In the genomic region with DNA sequence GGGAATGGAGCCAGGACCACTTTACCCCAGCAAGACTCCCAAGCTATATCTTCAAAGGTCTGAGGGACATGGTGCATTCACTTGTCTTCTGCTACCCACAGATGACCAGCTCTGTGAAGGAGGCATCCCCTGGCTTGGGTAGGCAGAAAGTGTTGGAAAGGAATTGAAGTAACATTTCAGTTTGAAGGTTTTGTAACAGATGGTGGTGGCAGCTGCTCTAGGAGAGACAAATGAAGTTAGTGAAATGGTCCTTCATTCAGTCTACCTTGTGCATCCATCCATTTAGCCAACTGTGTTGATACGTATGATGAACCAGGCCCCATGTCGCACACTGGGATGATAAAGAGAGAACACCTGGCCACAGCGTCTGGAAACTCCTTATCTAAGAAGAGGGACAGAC, we compare ENCODE assay signal across 24 cellular contexts.
DNase-seq lines count a peak whose midpoint lies in the region; ATAC-seq, FAIRE-seq and TF ChIP-seq lines count a peak whose summit lies in the region.
"Had no signal": no experiment of that assay in that cellular context is flagged by ENCODE, and none has a peak within 500 bp of the region (broad histone marks: within the 10 kb centered on the region; RNA-seq: fewer than 3 reads in every experiment).

No MANE protein-coding gene starts in this region.

- no peak for TF ChIP-seq RAD21 in K562 (CRISPR knock-in tag; conservative IDR thresholded peaks at IDR 0.05 in 1 of 2, IDR thresholded peaks at IDR 0.05 in 1 of 2)

- H3K36me3 ChIP-seq in K562 (ENCODE audit: control insufficient read depth, insufficient read depth, low read length) = no peaks in the 10 kb centered on the region
- no peaks in the 10 kb centered on the region for H3K36me3 ChIP-seq in tibial nerve
- H3K36me3 ChIP-seq: adrenal gland, ovary, right lobe of liver had no signal

- peaks cover 5 to 22% of the 10 kb centered on the region in 2 donors for H3K36me3 Mint-ChIP-seq in CD14-positive monocyte

- H3K4me1 ChIP-seq in K562 (replicated peaks in 1 of 2; ENCODE audit: control insufficient read depth in 2 of 2, insufficient read depth in 2 of 2, low read length in 2 of 2) = peaks cover 12 to 18% of the 10 kb centered on the region in 2 experiments
- peaks cover 0 to 12% (median 2%) of the 10 kb centered on the region in 4 donors for H3K4me1 ChIP-seq in tibial nerve
- H3K4me1 ChIP-seq: right lobe of liver, testis had no signal

- DNase-seq in CD14-positive monocyte (ENCODE audit: low spot score) (no peak), NCI-H2171 (lab: John Stamatoyannopoulos, UW) (peak; percentile 74), K562 (ENCODE audit: extremely low read depth in 1 of 4, low spot score in 3 of 4) (no peak), myocyte (ENCODE audit: low read depth) (peak; percentile 34), tibial nerve (ENCODE audit: low spot score in 2 of 2) (no peak)
- DNase-seq: activated CD8-positive, alpha-beta memory T cell treated with anti-CD3 and anti-CD28 coated beads, Interleukin-2, amount 50 U/mL, for 48 hours; activated effector memory CD4-positive, alpha-beta T cell treated with Interleukin-2 at 50 U/mL for 16 hours; adrenal gland; DMS53; H7; Kasumi-1; NCI-H1092; NCI-H2107; NCI-H526 treated with DMSO at 0.1 percent for 48 hours; ovary; right lobe of liver; testis had no signal

- H3K9me3 Mint-ChIP-seq in CD14-positive monocyte = peaks cover 0 to 5% (median 0%) of the 10 kb centered on the region in 7 donors
- H3K9me3 Mint-ChIP-seq: T-helper 2 cell treated with Interferon-gamma antibody and Interleukin-4, amounts not matched to agents 5 μg/mL and 100 μg/mL, for 36 hours had no signal

- peak overlapping the region; percentile 86 to 99 (median 93) for H3K27ac Mint-ChIP-seq in CD14-positive monocyte
- H3K27ac Mint-ChIP-seq: T-helper 2 cell treated with Interferon-gamma antibody and Interleukin-4, amounts not matched to agents 5 μg/mL and 100 μg/mL, for 36 hours had no signal

- peaks cover 0 to 3% (median 2%) of the 10 kb centered on the region in 3 donors for H3K27me3 Mint-ChIP-seq in CD14-positive monocyte (ENCODE audit: low read depth in 3 of 3)

- in situ Hi-C loops in K562 (cut with MboI) = no loop called here

- H3K4me3 Mint-ChIP-seq in CD14-positive monocyte = no peak overlapping the region
- H3K4me3 Mint-ChIP-seq: T-helper 2 cell treated with Interferon-gamma antibody and Interleukin-4, amounts not matched to agents 5 μg/mL and 100 μg/mL, for 36 hours had no signal

- H3K27ac ChIP-seq in K562 (ENCODE audit: extremely low read depth, low read depth, low read length) (no peak overlapping the region; the same call in 2 of the 3 replicates), tibial nerve (peak overlapping the region in 1 of 4 donors; percentile 52)
- H3K27ac ChIP-seq: ovary, right lobe of liver, SK-N-MC, testis had no signal

- no TSS peak for BruUV-seq in K562 (replicated peaks; lab: Mats Ljungman, UMichigan)

- H3K9me1 ChIP-seq in K562 (ENCODE audit: control insufficient read depth, insufficient read depth, low read length) = no peaks in the 10 kb centered on the region

- no peak overlapping the region for H3K4me2 ChIP-seq in K562 (ENCODE audit: insufficient read depth, low read length)

- H2AFZ ChIP-seq in K562 (ENCODE audit: low read depth, low read length) = no peak overlapping the region

- intact Hi-C loops in CD14-positive monocyte (cut with micrococcal nuclease) = loop anchor here in 1 of 2 donors (5.0 kb wide), 1 partner anchor 486 kb away; a partner anchor contains a TSS
- intact Hi-C loops in K562 (cut with micrococcal nuclease) = loop anchor here (1.0 kb wide), 1 partner anchor 110 kb away; no protein-coding TSS in a partner anchor

- TF ChIP-seq POLR2A in K562 (conservative IDR thresholded peaks at IDR 0.05) (no peak), tibial nerve (IDR thresholded peaks at IDR 0.05) (no peak)

- no peak for TF ChIP-seq CTCF in CD14-positive monocyte (IDR thresholded peaks at IDR 0.05)
- TF ChIP-seq CTCF in K562 (IDR thresholded peaks at IDR 0.05 in 2 of 3, conservative IDR thresholded peaks at IDR 0.05 in 1 of 3; ENCODE audit: insufficient read depth in 2 of 3, low read depth in 1 of 3, low read length in 3 of 3) = no peak
- no peak for TF ChIP-seq CTCF in tibial nerve (IDR thresholded peaks at IDR 0.05)

- FAIRE-seq in K562 (lab: Jason Lieb, UNC) = no peak
- FAIRE-seq: frontal cortex had no signal

- no peak for ATAC-seq in K562
- ATAC-seq in HG02884 (IDR thresholded peaks at IDR 0.05; ENCODE audit: unreplicated experiment) = no peak
- no peak for ATAC-seq in GM18861 (IDR thresholded peaks at IDR 0.05; ENCODE audit: unreplicated experiment)
- no peak for ATAC-seq in HG03460 (IDR thresholded peaks at IDR 0.05; ENCODE audit: unreplicated experiment)

- 53% methylated on average over 3 of the region's 3 CpGs for WGBS in K562 (ENCODE audit: insufficient coverage, low coverage, missing lambda C conversion rate)
- WGBS in tibial nerve, 2 donors = 95 to 96% methylated on average over 3 of the region's 3 CpGs

- TF ChIP-seq EP300 in K562 (IDR thresholded peaks at IDR 0.05; ENCODE audit: low read length) = no peak
- no peak for TF ChIP-seq EP300 in tibial nerve (IDR thresholded peaks at IDR 0.05)

- H3K9me3 ChIP-seq in K562 (replicated peaks; ENCODE audit: control insufficient read depth, insufficient read depth, low read depth, low read length) (no peaks in the 10 kb centered on the region), tibial nerve (no peaks in the 10 kb centered on the region)
- H3K9me3 ChIP-seq: adrenal gland, ovary, right lobe of liver, testis had no signal

- no peak overlapping the region for H3K9ac ChIP-seq in K562 (ENCODE audit: insufficient read depth in 1 of 2, low read depth in 2 of 2, low read length in 2 of 2)

- CTCF ChIA-PET in K562 (lab: Yijun Ruan, JAX; ENCODE audit: low intra/inter-chr PET ratio) = no interaction called here

- H4K20me1 ChIP-seq in K562 (replicated peaks; ENCODE audit: control insufficient read depth, insufficient read depth, low read length) = no peaks in the 10 kb centered on the region

- H3K79me2 ChIP-seq in K562 (ENCODE audit: control insufficient read depth, insufficient read depth, low read length) = no peaks in the 10 kb centered on the region

- H3K27me3 ChIP-seq in K562 (ENCODE audit: control insufficient read depth in 2 of 2, insufficient read depth in 2 of 2, low read length in 2 of 2) (no peaks in the 10 kb centered on the region), tibial nerve (no peaks in the 10 kb centered on the region)
- H3K27me3 ChIP-seq: adrenal gland, dorsolateral prefrontal cortex, ovary, right lobe of liver, testis had no signal

- POLR2A ChIA-PET in K562 (lab: Yijun Ruan, JAX) = interaction anchor here (0.8 kb wide), 1 partner anchor 65 kb away, joined by 3 read pairs; no protein-coding TSS in a partner anchor

- H3K4me1 Mint-ChIP-seq in CD14-positive monocyte = peaks cover 26% of the 10 kb centered on the region

- H3K4me3 ChIP-seq in K562 (no peak overlapping the region), tibial nerve (no peak overlapping the region)
- H3K4me3 ChIP-seq: adrenal gland, dorsolateral prefrontal cortex, ovary, right lobe of liver, SK-N-MC, testis had no signal

TF ChIP-seq in K562, 482 proteins besides CTCF, POLR2A, EP300 and RAD21:
- no peak for TF ChIP-seq ZEB2 (IDR thresholded peaks at IDR 0.05)
- TF ChIP-seq, protein P1, sequence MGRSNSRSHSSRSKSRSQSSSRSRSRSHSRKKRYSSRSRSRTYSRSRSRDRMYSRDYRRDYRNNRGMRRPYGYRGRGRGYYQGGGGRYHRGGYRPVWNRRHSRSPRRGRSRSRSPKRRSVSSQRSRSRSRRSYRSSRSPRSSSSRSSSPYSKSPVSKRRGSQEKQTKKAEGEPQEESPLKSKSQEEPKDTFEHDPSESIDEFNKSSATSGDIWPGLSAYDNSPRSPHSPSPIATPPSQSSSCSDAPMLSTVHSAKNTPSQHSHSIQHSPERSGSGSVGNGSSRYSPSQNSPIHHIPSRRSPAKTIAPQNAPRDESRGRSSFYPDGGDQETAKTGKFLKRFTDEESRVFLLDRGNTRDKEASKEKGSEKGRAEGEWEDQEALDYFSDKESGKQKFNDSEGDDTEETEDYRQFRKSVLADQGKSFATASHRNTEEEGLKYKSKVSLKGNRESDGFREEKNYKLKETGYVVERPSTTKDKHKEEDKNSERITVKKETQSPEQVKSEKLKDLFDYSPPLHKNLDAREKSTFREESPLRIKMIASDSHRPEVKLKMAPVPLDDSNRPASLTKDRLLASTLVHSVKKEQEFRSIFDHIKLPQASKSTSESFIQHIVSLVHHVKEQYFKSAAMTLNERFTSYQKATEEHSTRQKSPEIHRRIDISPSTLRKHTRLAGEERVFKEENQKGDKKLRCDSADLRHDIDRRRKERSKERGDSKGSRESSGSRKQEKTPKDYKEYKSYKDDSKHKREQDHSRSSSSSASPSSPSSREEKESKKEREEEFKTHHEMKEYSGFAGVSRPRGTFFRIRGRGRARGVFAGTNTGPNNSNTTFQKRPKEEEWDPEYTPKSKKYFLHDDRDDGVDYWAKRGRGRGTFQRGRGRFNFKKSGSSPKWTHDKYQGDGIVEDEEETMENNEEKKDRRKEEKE (IDR thresholded peaks at IDR 0.05; ENCODE audit: borderline replicate concordance in 1 of 2, control insufficient read depth in 1 of 2, low read depth in 2 of 2, low read length in 1 of 2) = no peak
- TF ChIP-seq ZNF79 (CRISPR knock-in tag; IDR thresholded peaks at IDR 0.05; ENCODE audit: low read depth) = no peak
- peak; percentile 36; the same call in 1 of the 2 replicates for TF ChIP-seq HDAC8 (tag; IDR thresholded peaks at IDR 0.05)
TF ChIP-seq in K562: peak in this region for 1.

Comparison
In these comparisons a context has a peak if more than half of its experiments do, and no peak if none do; other contexts are left out.
1. DNase-seq: peak in NCI-H2171 (single experiment) and myocyte (single experiment); none in CD14-positive monocyte (single experiment), K562 (0 of 4) and tibial nerve (0 of 2).